In genomic region chr21:31444061-31444460, GRCh38 we compare ENCODE assay signal across 13 cellular contexts.
DNase-seq lines count a peak whose midpoint lies in the region; ATAC-seq and TF ChIP-seq lines count a peak whose summit lies in the region.
"Had no signal": no experiment of that assay in that cellular context is flagged by ENCODE, and none has a peak within 500 bp of the region (broad histone marks: within the 10 kb centered on the region; RNA-seq: fewer than 3 reads in every experiment).

No MANE protein-coding gene starts in this region.

- intact Hi-C loops in activated CD8-positive, alpha-beta T cell treated with anti-CD3 and anti-CD28 coated beads for 36 hours (cut with micrococcal nuclease): no loop called here
- intact Hi-C loops in natural killer cell (cut with micrococcal nuclease): no loop called here

- no peak overlapping the region for H3K4me3 ChIP-seq in fibroblast of mammary gland (ENCODE audit: control insufficient read depth, low read depth, low read length)
- H3K4me3 ChIP-seq: HAP-1 had no signal

- H3K4me1 Mint-ChIP-seq in activated CD8-positive, alpha-beta T cell treated with anti-CD3 and anti-CD28 coated beads for 36 hours (ENCODE audit: low read depth): peaks cover 41% of the 10 kb centered on the region
- H3K4me1 Mint-ChIP-seq in activated CD8-positive, alpha-beta T cell treated with anti-CD3 and anti-CD28 coated beads, Interleukin-2, amount 10 ng/mL, durations not matched to agents 7 days and 5 days (ENCODE audit: low read depth): peaks cover 54% of the 10 kb centered on the region
- H3K4me1 Mint-ChIP-seq in natural killer cell (peaks cover 55 to 57% of the 10 kb centered on the region in 2 donors), chondrocyte (ENCODE audit: low read depth) (peaks cover 5% of the 10 kb centered on the region), nephron progenitor cell (peaks cover 4% of the 10 kb centered on the region)

- no peak for ATAC-seq in activated CD8-positive, alpha-beta T cell treated with anti-CD3 and anti-CD28 coated beads for 36 hours
- no peak for ATAC-seq in activated CD8-positive, alpha-beta T cell treated with anti-CD3 and anti-CD28 coated beads, Interleukin-2, amount 10 ng/mL, durations not matched to agents 7 days and 5 days
- peak; percentile 46 to 63 (median 56) for ATAC-seq in natural killer cell

- H3K27ac Mint-ChIP-seq in activated CD8-positive, alpha-beta T cell treated with anti-CD3 and anti-CD28 coated beads for 36 hours: no peak overlapping the region
- H3K27ac Mint-ChIP-seq in activated CD8-positive, alpha-beta T cell treated with anti-CD3 and anti-CD28 coated beads, Interleukin-2, amount 10 ng/mL, durations not matched to agents 7 days and 5 days: no peak overlapping the region
- H3K27ac Mint-ChIP-seq in natural killer cell (peak overlapping the region; percentile 80 to 81), chondrocyte (ENCODE audit: unreplicated experiment) (no peak overlapping the region), nephron progenitor cell (no peak overlapping the region)
- H3K27ac Mint-ChIP-seq: activated B cell treated with CpG ODN at 0.5 μM for 24 hours, IgD-negative memory B cell had no signal

- no peaks in the 10 kb centered on the region for H3K27me3 Mint-ChIP-seq in activated CD8-positive, alpha-beta T cell treated with anti-CD3 and anti-CD28 coated beads for 36 hours
- H3K27me3 Mint-ChIP-seq in activated CD8-positive, alpha-beta T cell treated with anti-CD3 and anti-CD28 coated beads, Interleukin-2, amount 10 ng/mL, durations not matched to agents 7 days and 5 days (ENCODE audit: low read depth): peaks cover 2% of the 10 kb centered on the region
- H3K27me3 Mint-ChIP-seq in natural killer cell (ENCODE audit: low read depth in 2 of 2) (no peaks in the 10 kb centered on the region), chondrocyte (ENCODE audit: low read depth) (no peaks in the 10 kb centered on the region), nephron progenitor cell (ENCODE audit: low read depth, poor library complexity) (no peaks in the 10 kb centered on the region)

- no peak overlapping the region for H3K4me3 Mint-ChIP-seq in activated CD8-positive, alpha-beta T cell treated with anti-CD3 and anti-CD28 coated beads for 36 hours
- H3K4me3 Mint-ChIP-seq in activated CD8-positive, alpha-beta T cell treated with anti-CD3 and anti-CD28 coated beads, Interleukin-2, amount 10 ng/mL, durations not matched to agents 7 days and 5 days: no peak overlapping the region
- H3K4me3 Mint-ChIP-seq in natural killer cell: peak overlapping the region; percentile 84
- no peak overlapping the region for H3K4me3 Mint-ChIP-seq in chondrocyte (ENCODE audit: unreplicated experiment)
- H3K4me3 Mint-ChIP-seq in nephron progenitor cell: no peak overlapping the region
- H3K4me3 Mint-ChIP-seq: activated B cell treated with CpG ODN at 0.5 μM for 24 hours, IgD-negative memory B cell had no signal

- DNase-seq in activated CD8-positive, alpha-beta T cell treated with anti-CD3 and anti-CD28 coated beads for 36 hours: peak; percentile 41
- no peak for DNase-seq in activated CD8-positive, alpha-beta T cell treated with anti-CD3 and anti-CD28 coated beads, Interleukin-2, amount 10 ng/mL, durations not matched to agents 7 days and 5 days
- peak; percentile 67 for DNase-seq in LHCN-M2 (ENCODE audit: low read depth)
- DNase-seq in fibroblast of mammary gland (ENCODE audit: low read depth): peak; percentile 24
- DNase-seq in natural killer cell: no peak
- no peak for DNase-seq in chondrocyte (ENCODE audit: low spot score)
- no peak for DNase-seq in SIG-M5 (lab: John Stamatoyannopoulos, UW)
- DNase-seq in nephron progenitor cell: no peak
- DNase-seq: activated B cell treated with CpG ODN at 0.5 μM for 24 hours, NCI-H1436, SW 1271 had no signal

- peaks cover 11% of the 10 kb centered on the region for H3K36me3 Mint-ChIP-seq in activated CD8-positive, alpha-beta T cell treated with anti-CD3 and anti-CD28 coated beads for 36 hours (ENCODE audit: low read depth)
- peaks cover 49% of the 10 kb centered on the region for H3K36me3 Mint-ChIP-seq in activated CD8-positive, alpha-beta T cell treated with anti-CD3 and anti-CD28 coated beads, Interleukin-2, amount 10 ng/mL, durations not matched to agents 7 days and 5 days (ENCODE audit: low read depth)
- H3K36me3 Mint-ChIP-seq in natural killer cell: no peaks in the 10 kb centered on the region
- H3K36me3 Mint-ChIP-seq in chondrocyte (ENCODE audit: low read depth): no peaks in the 10 kb centered on the region
- peaks cover 85% of the 10 kb centered on the region for H3K36me3 Mint-ChIP-seq in nephron progenitor cell (ENCODE audit: low read depth)
- H3K36me3 Mint-ChIP-seq: IgD-negative memory B cell had no signal

- CTCF ChIA-PET in activated CD8-positive, alpha-beta T cell treated with anti-CD3 and anti-CD28 coated beads for 36 hours (lab: Charles Lee): interaction anchor here (0.9 to 1.6 kb wide), 6 partner anchors 9 to 137 kb away, joined by 3 to 7 read pairs (median 3); no protein-coding TSS in a partner anchor
- CTCF ChIA-PET in activated CD8-positive, alpha-beta T cell treated with anti-CD3 and anti-CD28 coated beads, Interleukin-2, amount 10 ng/mL, durations not matched to agents 7 days and 5 days (lab: Charles Lee): interaction anchor here (0.7 to 1.4 kb wide), 5 partner anchors 10 to 137 kb away, joined by 3 to 4 read pairs (median 3); no protein-coding TSS in a partner anchor

- H3K9me3 Mint-ChIP-seq in activated CD8-positive, alpha-beta T cell treated with anti-CD3 and anti-CD28 coated beads for 36 hours: peaks cover 21% of the 10 kb centered on the region
- peaks cover 15% of the 10 kb centered on the region for H3K9me3 Mint-ChIP-seq in activated CD8-positive, alpha-beta T cell treated with anti-CD3 and anti-CD28 coated beads, Interleukin-2, amount 10 ng/mL, durations not matched to agents 7 days and 5 days (ENCODE audit: insufficient read depth)
- H3K9me3 Mint-ChIP-seq in natural killer cell: no peaks in the 10 kb centered on the region
- H3K9me3 Mint-ChIP-seq in chondrocyte (ENCODE audit: low read depth): peaks cover 4% of the 10 kb centered on the region
- peaks cover 43% of the 10 kb centered on the region for H3K9me3 Mint-ChIP-seq in nephron progenitor cell

- POLR2A ChIA-PET in activated CD8-positive, alpha-beta T cell treated with anti-CD3 and anti-CD28 coated beads for 36 hours (lab: Charles Lee): interaction anchor here (0.5 kb wide), 1 partner anchor 141 kb away, joined by 3 read pairs; no protein-coding TSS in a partner anchor
- POLR2A ChIA-PET in activated CD8-positive, alpha-beta T cell treated with anti-CD3 and anti-CD28 coated beads, Interleukin-2, amount 10 ng/mL, durations not matched to agents 7 days and 5 days (lab: Charles Lee): interaction anchor here (1.7 kb wide), 1 partner anchor 115 kb away, joined by 8 read pairs; no protein-coding TSS in a partner anchor

- TF ChIP-seq CTCF in activated CD8-positive, alpha-beta T cell treated with anti-CD3 and anti-CD28 coated beads for 36 hours (IDR thresholded peaks at IDR 0.05): no peak
- TF ChIP-seq CTCF in fibroblast of mammary gland (conservative IDR thresholded peaks at IDR 0.05; ENCODE audit: control insufficient read depth, insufficient read depth, low read depth, low read length) (no peak), natural killer cell (IDR thresholded peaks at IDR 0.05) (no peak), chondrocyte (IDR thresholded peaks at IDR 0.05) (no peak), nephron progenitor cell (IDR thresholded peaks at IDR 0.05) (no peak)

Comparison
In these comparisons a context has a peak if more than half of its experiments do, and no peak if none do; other contexts are left out.
1. DNase-seq: peak in activated CD8-positive, alpha-beta T cell treated with anti-CD3 and anti-CD28 coated beads for 36 hours (single experiment), LHCN-M2 (single experiment) and fibroblast of mammary gland (single experiment); none in activated CD8-positive, alpha-beta T cell treated with anti-CD3 and anti-CD28 coated beads, Interleukin-2, amount 10 ng/mL, durations not matched to agents 7 days and 5 days (single experiment), natural killer cell (single experiment), chondrocyte (single experiment), SIG-M5 (single experiment) and nephron progenitor cell (single experiment).
2. ATAC-seq: peak in natural killer cell (3 of 3); none in activated CD8-positive, alpha-beta T cell treated with anti-CD3 and anti-CD28 coated beads for 36 hours (single experiment) and activated CD8-positive, alpha-beta T cell treated with anti-CD3 and anti-CD28 coated beads, Interleukin-2, amount 10 ng/mL, durations not matched to agents 7 days and 5 days (single experiment).
3. H3K27ac Mint-ChIP-seq: peak in natural killer cell (2 of 2); none in activated CD8-positive, alpha-beta T cell treated with anti-CD3 and anti-CD28 coated beads for 36 hours (single experiment), activated CD8-positive, alpha-beta T cell treated with anti-CD3 and anti-CD28 coated beads, Interleukin-2, amount 10 ng/mL, durations not matched to agents 7 days and 5 days (single experiment), chondrocyte (single experiment) and nephron progenitor cell (single experiment).